Comparison of ENCODE assay signal across 9 cellular contexts in genomic region chr1:56409112-56409691, GRCh38.
DNase-seq lines count a peak whose midpoint lies in the region; ATAC-seq, FAIRE-seq and TF ChIP-seq lines count a peak whose summit lies in the region.
"Had no signal": no experiment of that assay in that cellular context is flagged by ENCODE, and none has a peak within 500 bp of the region (broad histone marks: within the 10 kb centered on the region; RNA-seq: fewer than 3 reads in every experiment).

No MANE protein-coding gene starts in this region.

- no peak overlapping the region for H4K91ac ChIP-seq in neuronal stem cell (ENCODE audit: low read depth, low read length, poor library complexity)

- H3K79me1 ChIP-seq in neuronal stem cell (ENCODE audit: low read depth, low read length), result no peaks in the 10 kb centered on the region

- FAIRE-seq in bronchial epithelial cell (lab: Jason Lieb, UNC), result no peak

- H3K9me3 ChIP-seq in neuronal stem cell (replicated peaks in 1 of 2; ENCODE audit: control insufficient read depth in 2 of 2, insufficient read depth in 1 of 2, low read depth in 1 of 2, low read length in 2 of 2), result no peaks in the 10 kb centered on the region

- H2BK12ac ChIP-seq in neuronal stem cell (ENCODE audit: low read length), result no peak overlapping the region

- no peak overlapping the region for H3K4ac ChIP-seq in neuronal stem cell (ENCODE audit: low read length)

- no peak overlapping the region for H2BK120ac ChIP-seq in neuronal stem cell (ENCODE audit: low read depth, low read length)

- H3K4me3 Mint-ChIP-seq in HFFc6 (no peak overlapping the region), naive B cell (no peak overlapping the region)

- H2AK5ac ChIP-seq in neuronal stem cell (ENCODE audit: low read depth, low read length), result no peak overlapping the region

- H4K8ac ChIP-seq in neuronal stem cell (ENCODE audit: low read depth, low read length), result no peak overlapping the region

- ATAC-seq in naive B cell (ENCODE audit: low read depth in 2 of 2), result peak; percentile 43 to 66
- no peak for ATAC-seq in GM21367 (IDR thresholded peaks at IDR 0.05; ENCODE audit: unreplicated experiment)

- WGBS in neuronal stem cell (ENCODE audit: extremely low coverage in 2 of 2, insufficient read length in 2 of 2, insufficient replicate concordance in 1 of 2), 2 donors, result no CpG with 5 or more reads among the region's 8 CpGs

- no peak overlapping the region for H3K18ac ChIP-seq in neuronal stem cell (ENCODE audit: low read length)

- H3K4me2 ChIP-seq in neuronal stem cell (ENCODE audit: insufficient read depth, low read length, poor library complexity, severe bottlenecking), result no peak overlapping the region

- H3K27me3 Mint-ChIP-seq in HFFc6 (ENCODE audit: insufficient read depth) (no peaks in the 10 kb centered on the region; the same call in 1 of the 2 replicates), naive B cell (no peaks in the 10 kb centered on the region)

- no peak overlapping the region for H2AFZ ChIP-seq in neuronal stem cell (ENCODE audit: low read length)

- peak; percentile 21 for DNase-seq in GM03348 (ENCODE audit: low spot score)
- DNase-seq in HFFc6, result no peak
- peak; percentile 44 for DNase-seq in bronchial epithelial cell (ENCODE audit: low read depth)
- peak; percentile 29 for DNase-seq in naive B cell
- DNase-seq in neuronal stem cell (ENCODE audit: low spot score), result no peak
- DNase-seq in stimulated activated naive CD4-positive, alpha-beta T cell treated with Interleukin-2 at 50 U/mL for 16 hours (lab: John Stamatoyannopoulos, UW), result no peak
- DNase-seq in cerebellum (ENCODE audit: low spot score), result no peak
- DNase-seq: anterior cingulate cortex had no signal

- peaks cover 0 to 3% of the 10 kb centered on the region in 2 donors for H3K4me1 ChIP-seq in neuronal stem cell (ENCODE audit: control insufficient read depth in 2 of 2, insufficient read depth in 1 of 2, low read depth in 1 of 2, low read length in 2 of 2)

- TF ChIP-seq CTCF in HFFc6 (IDR thresholded peaks at IDR 0.05) (peak; percentile 23; the same call in 1 of the 2 replicates), bronchial epithelial cell (IDR thresholded peaks at IDR 0.05; ENCODE audit: insufficient read depth, low read length, severe bottlenecking) (peak; percentile 80)

- no peak overlapping the region for H3K9ac ChIP-seq in neuronal stem cell (ENCODE audit: low read depth, low read length, poor library complexity)

- no peaks in the 10 kb centered on the region for H3K36me3 Mint-ChIP-seq in HFFc6 (ENCODE audit: low read depth)
- no peaks in the 10 kb centered on the region for H3K36me3 Mint-ChIP-seq in naive B cell

- H3K4me1 Mint-ChIP-seq in HFFc6 (ENCODE audit: low read depth) (no peaks in the 10 kb centered on the region; the same call in 1 of the 2 replicates), naive B cell (peaks cover 9 to 27% (median 21%) of the 10 kb centered on the region in 3 donors)

- no peak overlapping the region for H3K14ac ChIP-seq in neuronal stem cell (ENCODE audit: low read length)

- H2BK15ac ChIP-seq in neuronal stem cell (ENCODE audit: low read length), result no peak overlapping the region

- H3K27ac Mint-ChIP-seq in HFFc6, result no peak overlapping the region
- H3K27ac Mint-ChIP-seq in naive B cell, result peak overlapping the region in 1 of 6 donors; percentile 69

- peaks cover 7% of the 10 kb centered on the region; the same call in 1 of the 2 replicates for H3K9me3 Mint-ChIP-seq in HFFc6
- H3K9me3 Mint-ChIP-seq in naive B cell, result no peaks in the 10 kb centered on the region

- H3K27me3 ChIP-seq in bronchial epithelial cell (ENCODE audit: control insufficient read depth, insufficient read depth, low read length), result peaks cover 6% of the 10 kb centered on the region
- H3K27me3 ChIP-seq in neuronal stem cell (ENCODE audit: control insufficient read depth in 3 of 3, insufficient read depth in 3 of 3, low read depth in 1 of 3, low read length in 3 of 3), result no peaks in the 10 kb centered on the region

- no peak overlapping the region for H2BK5ac ChIP-seq in neuronal stem cell (ENCODE audit: low read length)

- H3K4me3 ChIP-seq in bronchial epithelial cell (ENCODE audit: low read depth, low read length) (no peak overlapping the region), neuronal stem cell (ENCODE audit: low read length in 2 of 2) (no peak overlapping the region)

- H3K23ac ChIP-seq in neuronal stem cell (ENCODE audit: low read depth, low read length, poor library complexity), result no peak overlapping the region

- H3K36me3 ChIP-seq in bronchial epithelial cell (ENCODE audit: control insufficient read depth, insufficient read depth, low read length) (no peaks in the 10 kb centered on the region), neuronal stem cell (replicated peaks in 1 of 2; ENCODE audit: control insufficient read depth in 2 of 2, insufficient read depth in 2 of 2, low read length in 2 of 2) (no peaks in the 10 kb centered on the region)

- no peak overlapping the region for H3K27ac ChIP-seq in neuronal stem cell (replicated peaks; ENCODE audit: low read length)

Comparison
In these comparisons a context has a peak if more than half of its experiments do, and no peak if none do; other contexts are left out.
1. DNase-seq: peak in GM03348 (single experiment), bronchial epithelial cell (single experiment) and naive B cell (single experiment); none in HFFc6 (single experiment), neuronal stem cell (single experiment), stimulated activated naive CD4-positive, alpha-beta T cell treated with Interleukin-2 at 50 U/mL for 16 hours (single experiment) and cerebellum (single experiment).